ENCODE assay signal across 2 cellular contexts in genomic region chr17:45307290-45308015, GRCh38.
TF ChIP-seq lines count a peak whose summit lies in the region.

No MANE protein-coding gene starts in this region.

TF ChIP-seq in GM12878, 131 proteins besides CTCF, POLR2A, EP300 and RAD21 (continued from another document and continues in another):
- TF ChIP-seq SP1 (IDR thresholded peaks at IDR 0.05; ENCODE audit: low read depth, low read length) (no peak), ZNF207 (IDR thresholded peaks at IDR 0.05; ENCODE audit: borderline replicate concordance) (peak; percentile 60; the same call in 1 of the 2 replicates), SPI1 (IDR thresholded peaks at IDR 0.05; ENCODE audit: borderline replicate concordance, insufficient read depth, low read depth, low read length) (peak; percentile 47; the same call in 1 of the 2 replicates), CHD2 (IDR thresholded peaks at IDR 0.05; ENCODE audit: borderline replicate concordance, low read depth, low read length) (no peak; the same call in 1 of the 2 replicates), CBX3 (IDR thresholded peaks at IDR 0.05; ENCODE audit: borderline replicate concordance, low read depth) (no peak), RUNX3 (IDR thresholded peaks at IDR 0.05; ENCODE audit: low read length) (peak; percentile 81), RBBP5 (conservative IDR thresholded peaks at IDR 0.05) (no peak), HDGF (IDR thresholded peaks at IDR 0.05) (0 out of 2 replicates have a peak, but pooled peaks have one; percentile 34), IRF5 (IDR thresholded peaks at IDR 0.05; ENCODE audit: borderline replicate concordance) (no peak), CBX5 (IDR thresholded peaks at IDR 0.05; ENCODE audit: low read depth) (peak; percentile 89; the same call in 1 of the 2 replicates), REST (IDR thresholded peaks at IDR 0.05; ENCODE audit: low read depth, low read length) (no peak), TCF12 (IDR thresholded peaks at IDR 0.05; ENCODE audit: low read depth, low read length) (0 out of 2 replicates have a peak, but pooled peaks have one; percentile 34), BACH1 (IDR thresholded peaks at IDR 0.05; ENCODE audit: borderline replicate concordance) (no peak; the same call in 1 of the 2 replicates), ZNF622 (IDR thresholded peaks at IDR 0.05) (no peak), BHLHE40 (IDR thresholded peaks at IDR 0.05; ENCODE audit: borderline replicate concordance in 1 of 2, low read depth in 2 of 2, low read length in 1 of 2) (peak; percentile 60 to 61; a peak in 1 of 4 replicates), TAF1 (IDR thresholded peaks at IDR 0.05; ENCODE audit: borderline replicate concordance, low read depth, low read length) (no peak), E2F4 (IDR thresholded peaks at IDR 0.05; ENCODE audit: low read depth, low read length) (no peak), MTA2 (IDR thresholded peaks at IDR 0.05; ENCODE audit: low read depth) (peak; percentile 95), FOXM1 (IDR thresholded peaks at IDR 0.05; ENCODE audit: low read depth, low read length) (peak; percentile 90; the same call in 1 of the 2 replicates), ELK1 (IDR thresholded peaks at IDR 0.05; ENCODE audit: low read depth, low read length) (no peak), HDAC2 (IDR thresholded peaks at IDR 0.05) (no peak), NRF1 (conservative IDR thresholded peaks at IDR 0.05; ENCODE audit: low read depth, low read length) (no peak), CREB1 (IDR thresholded peaks at IDR 0.05; ENCODE audit: low read depth) (peak; percentile 66; the same call in 1 of the 2 replicates), MYC (IDR thresholded peaks at IDR 0.05; ENCODE audit: insufficient read depth, insufficient read length, insufficient replicate concordance, low read length, severe bottlenecking) (no peak)

TF ChIP-seq in HEK293T, 16 proteins besides CTCF, POLR2A, EP300 and RAD21 (continued from another document):
- no peak for TF ChIP-seq TARDBP (IDR thresholded peaks at IDR 0.05)
- TF ChIP-seq ZNF384 (IDR thresholded peaks at IDR 0.05) = no peak
